Comparison of ENCODE assay signal across 18 cellular contexts in genomic region chr4:11130195-11130975, GRCh38.
DNase-seq lines count a peak whose midpoint lies in the region; ATAC-seq, FAIRE-seq and TF ChIP-seq lines count a peak whose summit lies in the region.
"Had no signal": no experiment of that assay in that cellular context is flagged by ENCODE, and none has a peak within 500 bp of the region (broad histone marks: within the 10 kb centered on the region; RNA-seq: fewer than 3 reads in every experiment).

No MANE protein-coding gene starts in this region.

- WGBS in heart right ventricle, 2 donors: 75 to 77% methylated on average over 4 of the region's 4 CpGs
- 37% methylated on average over 4 of the region's 4 CpGs for WGBS in smooth muscle cell (ENCODE audit: low lambda C conversion rate)

- H3K27ac ChIP-seq in heart right ventricle: no peak overlapping the region
- H3K27ac ChIP-seq in smooth muscle cell (ENCODE audit: low read depth): peak overlapping the region; percentile 75
- no peak overlapping the region for H3K27ac ChIP-seq in kidney (ENCODE audit: low read depth in 2 of 2, low read length in 2 of 2)
- H3K27ac ChIP-seq: hepatocyte, neutrophil, tibial artery had no signal

- H3K4me3 ChIP-seq in heart right ventricle: no peak overlapping the region
- H3K4me3 ChIP-seq in smooth muscle cell: no peak overlapping the region
- H3K4me3 ChIP-seq in kidney (ENCODE audit: low read length in 2 of 2): no peak overlapping the region
- H3K4me3 ChIP-seq: hepatocyte, tibial artery had no signal

- H2AFZ ChIP-seq in smooth muscle cell (ENCODE audit: low read depth): no peak overlapping the region
- H2AFZ ChIP-seq: hepatocyte had no signal

- H3K9me3 ChIP-seq in heart right ventricle (peaks cover 0 to 6% (median 0%) of the 10 kb centered on the region in 11 donors), smooth muscle cell (replicated peaks; ENCODE audit: low read depth) (no peaks in the 10 kb centered on the region), kidney (ENCODE audit: control insufficient read depth in 1 of 2, low read length in 2 of 2) (no peaks in the 10 kb centered on the region)
- H3K9me3 ChIP-seq: neutrophil, tibial artery had no signal

- FAIRE-seq in kidney (lab: Jason Lieb, UNC): no peak

- intact Hi-C loops in heart right ventricle (cut with DNase I) (no loop called here), kidney (cut with DNase I) (no loop called here)

- H3K4me1 ChIP-seq in heart right ventricle: peaks cover 0 to 3% (median 0%) of the 10 kb centered on the region in 9 donors
- H3K4me1 ChIP-seq in smooth muscle cell (ENCODE audit: low read depth): no peaks in the 10 kb centered on the region
- H3K4me1 ChIP-seq in kidney (ENCODE audit: control insufficient read depth in 1 of 2, insufficient read depth in 1 of 2, low read depth in 1 of 2, low read length in 2 of 2): no peaks in the 10 kb centered on the region
- H3K4me1 ChIP-seq: tibial artery had no signal

- peak in 5 of 8 donors; percentile 31 to 71 (median 63) for ATAC-seq in heart right ventricle
- ATAC-seq in GM21423 (IDR thresholded peaks at IDR 0.05; ENCODE audit: unreplicated experiment): no peak
- ATAC-seq: effector memory CD8-positive, alpha-beta T cell had no signal

- no peaks in the 10 kb centered on the region for H3K79me2 ChIP-seq in smooth muscle cell (ENCODE audit: low read depth)
- H3K79me2 ChIP-seq: hepatocyte had no signal

- peak overlapping the region; percentile 47 for H3K4me2 ChIP-seq in smooth muscle cell
- H3K4me2 ChIP-seq: hepatocyte had no signal

- no peaks in the 10 kb centered on the region for H4K20me1 ChIP-seq in smooth muscle cell (ENCODE audit: low read depth)

- no peak overlapping the region for H3K9ac ChIP-seq in smooth muscle cell (ENCODE audit: low read depth)
- H3K9ac ChIP-seq in kidney (ENCODE audit: low read length in 2 of 2): no peak overlapping the region

- POLR2A ChIA-PET in GM10248 (lab: Yijun Ruan, JAX): no interaction called here

- H3F3A ChIP-seq in smooth muscle cell (ENCODE audit: low read depth): peaks cover 13% of the 10 kb centered on the region

- DNase-seq in M059J (ENCODE audit: low read depth) (peak; percentile 66), amniotic epithelial cell (ENCODE audit: low read depth) (peak; percentile 36), heart right ventricle (peak in 1 of 2 donors; percentile 4), smooth muscle cell (lab: John Stamatoyannopoulos, UW; ENCODE audit: unreplicated experiment) (no peak), GOT3 (lab: John Stamatoyannopoulos, UW) (no peak), GM10248 (ENCODE audit: extremely low spot score) (no peak), kidney (no peak)
- DNase-seq: activated CD4-positive, alpha-beta T cell treated with anti-CD3 and anti-CD28 coated beads for 1 hour; activated T-cell treated with anti-CD3 and anti-CD28 coated beads for 4 hours; amniotic stem cell; CD4-positive, CD25-positive, alpha-beta regulatory T cell; effector memory CD8-positive, alpha-beta T cell; NCI-H1930; stimulated activated CD4-positive, alpha-beta T cell treated with anti-CD3 and anti-CD28 coated beads, Interleukin-15, amount 100 ng/mL, for 24 hours had no signal

- no peak for TF ChIP-seq CTCF in heart right ventricle (IDR thresholded peaks at IDR 0.05)
- no peak for TF ChIP-seq CTCF in smooth muscle cell (IDR thresholded peaks at IDR 0.05; ENCODE audit: borderline replicate concordance, insufficient read depth, poor library complexity, severe bottlenecking)
- no peak for TF ChIP-seq CTCF in GM10248 (IDR thresholded peaks at IDR 0.05; ENCODE audit: control extremely low read depth, extremely low read depth, low read depth, missing control alignments)
- TF ChIP-seq CTCF in kidney (IDR thresholded peaks at IDR 0.05; ENCODE audit: borderline replicate concordance, extremely low read depth, insufficient read depth): no peak

- H3K36me3 ChIP-seq in heart right ventricle (no peaks in the 10 kb centered on the region), smooth muscle cell (ENCODE audit: low read depth) (no peaks in the 10 kb centered on the region), kidney (ENCODE audit: control insufficient read depth in 1 of 2, insufficient read depth in 2 of 2, low read length in 2 of 2) (no peaks in the 10 kb centered on the region)
- H3K36me3 ChIP-seq: neutrophil, tibial artery had no signal

- H3K27me3 ChIP-seq in heart right ventricle (no peaks in the 10 kb centered on the region), smooth muscle cell (ENCODE audit: low read depth) (no peaks in the 10 kb centered on the region)
- H3K27me3 ChIP-seq: hepatocyte, neutrophil, tibial artery had no signal

- CTCF ChIA-PET in GM10248 (lab: Yijun Ruan, JAX): no interaction called here

Comparison
In these comparisons a context has a peak if more than half of its experiments do, and no peak if none do; other contexts are left out.
1. DNase-seq: peak in M059J (single experiment) and amniotic epithelial cell (single experiment); none in smooth muscle cell (single experiment), GOT3 (single experiment), GM10248 (single experiment) and kidney (single experiment).